1 cellular context compared by ENCODE assay signal in genomic region chr6:129236110-129236509, GRCh38.
TF ChIP-seq lines count a peak whose summit lies in the region.

No MANE protein-coding gene starts in this region.

TF ChIP-seq in GM12878, 131 proteins besides CTCF, POLR2A, EP300 and RAD21 (continued from another document):
- no peak for TF ChIP-seq USF1 (IDR thresholded peaks at IDR 0.05; ENCODE audit: borderline replicate concordance, extremely low read length, insufficient read depth, low read depth, low read length)
- no peak for TF ChIP-seq ZZZ3 (IDR thresholded peaks at IDR 0.05; ENCODE audit: control insufficient read depth, insufficient read length, low read depth)
- TF ChIP-seq ETV6 (conservative IDR thresholded peaks at IDR 0.05 in 1 of 2, IDR thresholded peaks at IDR 0.05 in 1 of 2; ENCODE audit: borderline replicate concordance in 1 of 2, low read depth in 1 of 2), result no peak
- no peak for TF ChIP-seq RELB (IDR thresholded peaks at IDR 0.05; ENCODE audit: low read depth)
- TF ChIP-seq JUNB (IDR thresholded peaks at IDR 0.05), result no peak
- no peak for TF ChIP-seq ESRRA (IDR thresholded peaks at IDR 0.05; ENCODE audit: low read length)
- TF ChIP-seq TCF7 (IDR thresholded peaks at IDR 0.05; ENCODE audit: borderline replicate concordance), result no peak
- no peak for TF ChIP-seq SP1 (IDR thresholded peaks at IDR 0.05; ENCODE audit: low read depth, low read length)
- TF ChIP-seq, protein P1, sequence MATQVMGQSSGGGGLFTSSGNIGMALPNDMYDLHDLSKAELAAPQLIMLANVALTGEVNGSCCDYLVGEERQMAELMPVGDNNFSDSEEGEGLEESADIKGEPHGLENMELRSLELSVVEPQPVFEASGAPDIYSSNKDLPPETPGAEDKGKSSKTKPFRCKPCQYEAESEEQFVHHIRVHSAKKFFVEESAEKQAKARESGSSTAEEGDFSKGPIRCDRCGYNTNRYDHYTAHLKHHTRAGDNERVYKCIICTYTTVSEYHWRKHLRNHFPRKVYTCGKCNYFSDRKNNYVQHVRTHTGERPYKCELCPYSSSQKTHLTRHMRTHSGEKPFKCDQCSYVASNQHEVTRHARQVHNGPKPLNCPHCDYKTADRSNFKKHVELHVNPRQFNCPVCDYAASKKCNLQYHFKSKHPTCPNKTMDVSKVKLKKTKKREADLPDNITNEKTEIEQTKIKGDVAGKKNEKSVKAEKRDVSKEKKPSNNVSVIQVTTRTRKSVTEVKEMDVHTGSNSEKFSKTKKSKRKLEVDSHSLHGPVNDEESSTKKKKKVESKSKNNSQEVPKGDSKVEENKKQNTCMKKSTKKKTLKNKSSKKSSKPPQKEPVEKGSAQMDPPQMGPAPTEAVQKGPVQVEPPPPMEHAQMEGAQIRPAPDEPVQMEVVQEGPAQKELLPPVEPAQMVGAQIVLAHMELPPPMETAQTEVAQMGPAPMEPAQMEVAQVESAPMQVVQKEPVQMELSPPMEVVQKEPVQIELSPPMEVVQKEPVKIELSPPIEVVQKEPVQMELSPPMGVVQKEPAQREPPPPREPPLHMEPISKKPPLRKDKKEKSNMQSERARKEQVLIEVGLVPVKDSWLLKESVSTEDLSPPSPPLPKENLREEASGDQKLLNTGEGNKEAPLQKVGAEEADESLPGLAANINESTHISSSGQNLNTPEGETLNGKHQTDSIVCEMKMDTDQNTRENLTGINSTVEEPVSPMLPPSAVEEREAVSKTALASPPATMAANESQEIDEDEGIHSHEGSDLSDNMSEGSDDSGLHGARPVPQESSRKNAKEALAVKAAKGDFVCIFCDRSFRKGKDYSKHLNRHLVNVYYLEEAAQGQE (IDR thresholded peaks at IDR 0.05; ENCODE audit: low read depth, low read length), result no peak
- TF ChIP-seq, protein P2, sequence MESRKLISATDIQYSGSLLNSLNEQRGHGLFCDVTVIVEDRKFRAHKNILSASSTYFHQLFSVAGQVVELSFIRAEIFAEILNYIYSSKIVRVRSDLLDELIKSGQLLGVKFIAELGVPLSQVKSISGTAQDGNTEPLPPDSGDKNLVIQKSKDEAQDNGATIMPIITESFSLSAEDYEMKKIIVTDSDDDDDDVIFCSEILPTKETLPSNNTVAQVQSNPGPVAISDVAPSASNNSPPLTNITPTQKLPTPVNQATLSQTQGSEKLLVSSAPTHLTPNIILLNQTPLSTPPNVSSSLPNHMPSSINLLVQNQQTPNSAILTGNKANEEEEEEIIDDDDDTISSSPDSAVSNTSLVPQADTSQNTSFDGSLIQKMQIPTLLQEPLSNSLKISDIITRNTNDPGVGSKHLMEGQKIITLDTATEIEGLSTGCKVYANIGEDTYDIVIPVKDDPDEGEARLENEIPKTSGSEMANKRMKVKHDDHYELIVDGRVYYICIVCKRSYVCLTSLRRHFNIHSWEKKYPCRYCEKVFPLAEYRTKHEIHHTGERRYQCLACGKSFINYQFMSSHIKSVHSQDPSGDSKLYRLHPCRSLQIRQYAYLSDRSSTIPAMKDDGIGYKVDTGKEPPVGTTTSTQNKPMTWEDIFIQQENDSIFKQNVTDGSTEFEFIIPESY (IDR thresholded peaks at IDR 0.05), result no peak
- TF ChIP-seq SREBF1 (IDR thresholded peaks at IDR 0.05; ENCODE audit: low read length), result no peak
